Comparison of ENCODE assay signal across 9 cellular contexts in the genomic region with DNA sequence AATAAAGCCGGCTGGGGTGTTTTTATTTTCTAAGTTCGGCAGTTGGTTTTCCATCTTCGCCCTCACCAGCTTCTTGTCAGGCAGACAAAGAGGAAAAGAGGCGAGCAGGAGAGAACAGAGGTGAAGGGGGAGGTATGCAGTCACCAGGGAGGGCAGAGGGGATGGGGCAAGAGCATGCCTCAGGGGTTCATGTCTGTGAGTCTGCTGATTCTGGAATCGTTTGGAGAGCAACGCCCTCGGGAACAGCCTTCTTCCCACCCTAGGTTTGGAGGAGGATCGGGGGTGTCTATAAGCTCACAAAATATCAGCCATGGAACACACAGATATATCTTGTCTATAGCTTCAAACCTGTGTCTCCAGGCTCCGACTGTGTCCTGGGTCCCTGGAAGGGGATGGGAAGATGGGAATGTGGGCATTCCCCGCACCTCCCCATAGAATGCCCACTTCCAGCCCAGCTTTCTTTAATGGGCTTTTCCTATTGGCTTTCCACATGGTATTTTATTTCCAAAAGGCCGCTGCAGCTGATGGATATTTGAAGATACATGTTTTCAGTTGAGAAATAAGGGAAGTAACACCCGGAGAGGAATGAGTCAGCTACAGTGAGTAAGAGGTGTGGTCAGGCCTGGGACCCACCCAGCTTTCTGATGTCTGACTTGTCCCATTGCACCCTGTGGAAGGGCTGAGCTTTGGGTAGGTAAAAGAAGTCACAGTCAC.
A peak's percentile ranks its signal among the peaks of the same experiment; 100 is the strongest.
DNase-seq lines count a peak whose midpoint lies in the region; ATAC-seq, FAIRE-seq and TF ChIP-seq lines count a peak whose summit lies in the region.
"Had no signal": no experiment of that assay in that cellular context is flagged by ENCODE, and none has a peak within 500 bp of the region (broad histone marks: within the 10 kb centered on the region; RNA-seq: fewer than 3 reads in every experiment).

No MANE protein-coding gene starts in this region.

- no peaks in the 10 kb centered on the region for H4K20me1 ChIP-seq in MM.1S (ENCODE audit: insufficient read depth, low read length)

- intact Hi-C loops in posterior vena cava (cut with DNase I) (no loop called here), kidney (cut with DNase I) (no loop called here)

- H3K36me3 ChIP-seq in MM.1S (replicated peaks; ENCODE audit: insufficient read depth, low read length), result no peaks in the 10 kb centered on the region
- H3K36me3 ChIP-seq in kidney (ENCODE audit: control insufficient read depth in 1 of 2, insufficient read depth in 2 of 2, low read length in 2 of 2), result no peaks in the 10 kb centered on the region

- H3K4me1 Mint-ChIP-seq in chondrocyte (ENCODE audit: low read depth), result peaks cover 85% of the 10 kb centered on the region
- H3K4me1 Mint-ChIP-seq: central memory CD8-positive, alpha-beta T cell had no signal

- H3K9ac ChIP-seq in MM.1S (ENCODE audit: low read length) (no peak overlapping the region), kidney (ENCODE audit: low read length in 2 of 2) (no peak overlapping the region)

- peak overlapping the region; percentile 16 for H3K4me3 Mint-ChIP-seq in chondrocyte (ENCODE audit: unreplicated experiment)
- H3K4me3 Mint-ChIP-seq: central memory CD8-positive, alpha-beta T cell had no signal

- H3K27ac ChIP-seq in MM.1S (ENCODE audit: low read length) (no peak overlapping the region), kidney (ENCODE audit: low read depth in 2 of 2, low read length in 2 of 2) (no peak overlapping the region)

- H3F3A ChIP-seq in MM.1S (ENCODE audit: insufficient read depth, low read length), result no peaks in the 10 kb centered on the region

- no peaks in the 10 kb centered on the region for H3K27me3 Mint-ChIP-seq in chondrocyte (ENCODE audit: low read depth)

- H3K27me3 ChIP-seq in MM.1S (replicated peaks; ENCODE audit: insufficient read depth, low read length), result peaks cover 96% of the 10 kb centered on the region

- H3K9me3 ChIP-seq in MM.1S (replicated peaks; ENCODE audit: insufficient read depth, low read length) (no peaks in the 10 kb centered on the region), kidney (ENCODE audit: control insufficient read depth in 1 of 2, low read length in 2 of 2) (peaks cover 0 to 14% of the 10 kb centered on the region in 2 donors)

- no peak overlapping the region for H3K4me3 ChIP-seq in MM.1S (ENCODE audit: low read length)
- H3K4me3 ChIP-seq in kidney (ENCODE audit: low read length in 2 of 2), result no peak overlapping the region

- no peaks in the 10 kb centered on the region for H3K36me3 Mint-ChIP-seq in chondrocyte (ENCODE audit: low read depth)

- H3K4me1 ChIP-seq in MM.1S (ENCODE audit: low read length), result no peaks in the 10 kb centered on the region
- no peaks in the 10 kb centered on the region for H3K4me1 ChIP-seq in kidney (ENCODE audit: control insufficient read depth in 1 of 2, insufficient read depth in 1 of 2, low read depth in 1 of 2, low read length in 2 of 2)

- H3K9me3 Mint-ChIP-seq in chondrocyte (ENCODE audit: low read depth), result peaks cover 7% of the 10 kb centered on the region
- H3K9me3 Mint-ChIP-seq: central memory CD8-positive, alpha-beta T cell had no signal

- no peak overlapping the region for H2AFZ ChIP-seq in MM.1S (ENCODE audit: low read length)

- no peak for ATAC-seq in GM21529 (IDR thresholded peaks at IDR 0.05; ENCODE audit: unreplicated experiment)

- no peak for FAIRE-seq in kidney (lab: Jason Lieb, UNC)

- no peaks in the 10 kb centered on the region for H3K79me2 ChIP-seq in MM.1S (ENCODE audit: low read length)

- H3K27ac Mint-ChIP-seq in chondrocyte (ENCODE audit: unreplicated experiment), result peak overlapping the region; percentile 95

- no peak overlapping the region for H3K4me2 ChIP-seq in MM.1S (ENCODE audit: low read depth, low read length)

- TF ChIP-seq CTCF in chondrocyte (IDR thresholded peaks at IDR 0.05) (no peak), MM.1S (IDR thresholded peaks at IDR 0.05; ENCODE audit: low read length) (no peak), kidney (IDR thresholded peaks at IDR 0.05; ENCODE audit: borderline replicate concordance, extremely low read depth, insufficient read depth) (no peak)

- DNase-seq in GM04503 (ENCODE audit: low read depth), result peak; percentile 64
- DNase-seq in NCI-H460 (ENCODE audit: extremely low read depth, low read depth), result peak; percentile 88
- DNase-seq in chondrocyte (ENCODE audit: low spot score), result no peak
- peak; percentile 83 for DNase-seq in posterior vena cava (ENCODE audit: low spot score)
- DNase-seq in MM.1S, result no peak
- no peak for DNase-seq in activated naive CD4-positive, alpha-beta T cell (lab: John Stamatoyannopoulos, UW)
- no peak for DNase-seq in kidney

- no peaks in the 10 kb centered on the region for H3K9me2 ChIP-seq in MM.1S (replicated peaks; ENCODE audit: insufficient read depth, low read length)

Comparison
In these comparisons a context has a peak if more than half of its experiments do, and no peak if none do; other contexts are left out.
1. DNase-seq: peak in GM04503 (single experiment), NCI-H460 (single experiment) and posterior vena cava (single experiment); none in chondrocyte (single experiment), MM.1S (single experiment), activated naive CD4-positive, alpha-beta T cell (0 of 4) and kidney (single experiment).